9 cellular contexts compared by ENCODE assay signal in genomic region chr9:132407196-132407595, GRCh38. TPM values are rescaled to one million over a fixed set of nuclear protein-coding genes. Genes with fewer than 3 reads are reported as not detected.
DNase-seq lines count a peak whose midpoint lies in the region; ATAC-seq, FAIRE-seq and TF ChIP-seq lines count a peak whose summit lies in the region.
"Had no signal": no experiment of that assay in that cellular context is flagged by ENCODE, and none has a peak within 500 bp of the region (broad histone marks: within the 10 kb centered on the region; RNA-seq: fewer than 3 reads in every experiment).

No MANE protein-coding gene starts in this region.

- intact Hi-C loops in activated CD4-positive, alpha-beta T cell treated with anti-CD3 and anti-CD28 coated beads, Interleukin-2, amount 10 ng/mL, durations not matched to agents 24 days and 14 days (cut with micrococcal nuclease), result loop anchor here (2.0 kb wide), 1 partner anchor 264 kb away; the partner anchor contains the start of gene GTF3C4
- intact Hi-C loops in activated CD8-positive, alpha-beta T cell treated with anti-CD3 and anti-CD28 coated beads for 36 hours (cut with micrococcal nuclease), result no loop called here
- intact Hi-C loops in kidney (cut with DNase I), result no loop called here

- peaks cover 28% of the 10 kb centered on the region for H3K27me3 Mint-ChIP-seq in activated CD4-positive, alpha-beta T cell treated with anti-CD3 and anti-CD28 coated beads, Interleukin-2, amount 10 ng/mL, durations not matched to agents 24 days and 14 days
- H3K27me3 Mint-ChIP-seq in activated CD8-positive, alpha-beta T cell treated with anti-CD3 and anti-CD28 coated beads for 36 hours, result peaks cover 14% of the 10 kb centered on the region

- H3K4me3 ChIP-seq in kidney (ENCODE audit: low read length in 2 of 2) (peak overlapping the region; percentile 73 to 98), stomach smooth muscle (ENCODE audit: low read length in 2 of 2) (peak overlapping the region; percentile 88 to 90)

- peaks cover 0 to 23% of the 10 kb centered on the region in 2 donors for H3K4me1 ChIP-seq in kidney (ENCODE audit: control insufficient read depth in 1 of 2, insufficient read depth in 1 of 2, low read depth in 1 of 2, low read length in 2 of 2)
- H3K4me1 ChIP-seq in stomach smooth muscle (ENCODE audit: control insufficient read depth, insufficient read depth, low read length), result peaks cover 26% of the 10 kb centered on the region

- FAIRE-seq in kidney (lab: Jason Lieb, UNC) (no peak), GM12892 (lab: Jason Lieb, UNC) (no peak)

- H3K27me3 ChIP-seq in stomach smooth muscle (ENCODE audit: control insufficient read depth in 1 of 2, insufficient read depth in 2 of 2, low read length in 2 of 2), result peaks cover 18 to 27% of the 10 kb centered on the region in 2 donors

- TF ChIP-seq CTCF in activated CD8-positive, alpha-beta T cell treated with anti-CD3 and anti-CD28 coated beads for 36 hours (IDR thresholded peaks at IDR 0.05), result no peak
- TF ChIP-seq CTCF in kidney (IDR thresholded peaks at IDR 0.05; ENCODE audit: borderline replicate concordance, extremely low read depth, insufficient read depth), result no peak

- TF ChIP-seq POLR2A in GM12892 (IDR thresholded peaks at IDR 0.05; ENCODE audit: low read depth, low read length), result no peak

- H3K36me3 Mint-ChIP-seq in activated CD4-positive, alpha-beta T cell treated with anti-CD3 and anti-CD28 coated beads, Interleukin-2, amount 10 ng/mL, durations not matched to agents 24 days and 14 days (ENCODE audit: low read depth), result peaks cover 21% of the 10 kb centered on the region
- H3K36me3 Mint-ChIP-seq in activated CD8-positive, alpha-beta T cell treated with anti-CD3 and anti-CD28 coated beads for 36 hours (ENCODE audit: low read depth), result peaks cover 25% of the 10 kb centered on the region

- H3K36me3 ChIP-seq in kidney (ENCODE audit: control insufficient read depth in 1 of 2, insufficient read depth in 2 of 2, low read length in 2 of 2), result peaks cover 2% of the 10 kb centered on the region in 2 donors
- peaks cover under 1 to 2% of the 10 kb centered on the region in 2 donors for H3K36me3 ChIP-seq in stomach smooth muscle (ENCODE audit: control insufficient read depth in 2 of 2, insufficient read depth in 2 of 2, low read length in 2 of 2)

- peak overlapping the region; percentile 92 for H3K27ac Mint-ChIP-seq in activated CD4-positive, alpha-beta T cell treated with anti-CD3 and anti-CD28 coated beads, Interleukin-2, amount 10 ng/mL, durations not matched to agents 24 days and 14 days
- peak overlapping the region; percentile 89 for H3K27ac Mint-ChIP-seq in activated CD8-positive, alpha-beta T cell treated with anti-CD3 and anti-CD28 coated beads for 36 hours

- H3K9me3 ChIP-seq in kidney (ENCODE audit: control insufficient read depth in 1 of 2, low read length in 2 of 2), result no peaks in the 10 kb centered on the region
- no peaks in the 10 kb centered on the region for H3K9me3 ChIP-seq in stomach smooth muscle (ENCODE audit: control insufficient read depth in 2 of 2, low read length in 2 of 2)

- no peak overlapping the region for H3K27ac ChIP-seq in kidney (ENCODE audit: low read depth in 2 of 2, low read length in 2 of 2)
- H3K27ac ChIP-seq in stomach smooth muscle (ENCODE audit: low read length), result no peak overlapping the region

- no peak for DNase-seq in activated CD4-positive, alpha-beta T cell treated with anti-CD3 and anti-CD28 coated beads, Interleukin-2, amount 10 ng/mL, durations not matched to agents 24 days and 14 days
- no peak for DNase-seq in activated CD4-positive, alpha-beta T cell treated with anti-CD3 and anti-CD28 coated beads for 4 hours
- no peak for DNase-seq in activated CD8-positive, alpha-beta T cell treated with anti-CD3 and anti-CD28 coated beads for 36 hours
- DNase-seq in kidney (no peak), GM12892 (ENCODE audit: insufficient read length) (no peak), NCI-H1092 treated with DMSO at 0.1 percent for 48 hours (lab: John Stamatoyannopoulos, UW) (no peak)

- ATAC-seq in activated CD8-positive, alpha-beta T cell treated with anti-CD3 and anti-CD28 coated beads for 36 hours, result no peak
- no peak for ATAC-seq in GM18502 (IDR thresholded peaks at IDR 0.05; ENCODE audit: poor library complexity, unreplicated experiment)

- H3K9me3 Mint-ChIP-seq in activated CD4-positive, alpha-beta T cell treated with anti-CD3 and anti-CD28 coated beads, Interleukin-2, amount 10 ng/mL, durations not matched to agents 24 days and 14 days, result no peaks in the 10 kb centered on the region
- H3K9me3 Mint-ChIP-seq in activated CD8-positive, alpha-beta T cell treated with anti-CD3 and anti-CD28 coated beads for 36 hours, result no peaks in the 10 kb centered on the region

- H3K9ac ChIP-seq in kidney (ENCODE audit: low read length in 2 of 2) (peak overlapping the region in 1 of 2 donors; percentile 62), stomach smooth muscle (ENCODE audit: low read length in 2 of 2) (peak overlapping the region; percentile 60 to 79)

- CTCF ChIA-PET in activated CD8-positive, alpha-beta T cell treated with anti-CD3 and anti-CD28 coated beads for 36 hours (lab: Charles Lee), result no interaction called here

- peak overlapping the region; percentile 79 for H3K4me3 Mint-ChIP-seq in activated CD4-positive, alpha-beta T cell treated with anti-CD3 and anti-CD28 coated beads, Interleukin-2, amount 10 ng/mL, durations not matched to agents 24 days and 14 days
- peak overlapping the region; percentile 88 for H3K4me3 Mint-ChIP-seq in activated CD8-positive, alpha-beta T cell treated with anti-CD3 and anti-CD28 coated beads for 36 hours

- POLR2A ChIA-PET in activated CD8-positive, alpha-beta T cell treated with anti-CD3 and anti-CD28 coated beads for 36 hours (lab: Charles Lee), result no interaction called here

- peaks cover 51% of the 10 kb centered on the region for H3K4me1 Mint-ChIP-seq in activated CD4-positive, alpha-beta T cell treated with anti-CD3 and anti-CD28 coated beads, Interleukin-2, amount 10 ng/mL, durations not matched to agents 24 days and 14 days
- H3K4me1 Mint-ChIP-seq in activated CD8-positive, alpha-beta T cell treated with anti-CD3 and anti-CD28 coated beads for 36 hours (ENCODE audit: low read depth), result peaks cover 49% of the 10 kb centered on the region

RNA-seq across cellular contexts. Expression of gene TTF1, which starts 0.6 kb away (rescaled TPM):
- 33.6 and 34.8 TPM in 2 replicates for total RNA-seq in activated CD4-positive, alpha-beta T cell treated with anti-CD3 and anti-CD28 coated beads, Interleukin-2, amount 10 ng/mL, durations not matched to agents 24 days and 14 days
- 10 to 100 TPM; 38.2 to 38.3 TPM for total RNA-seq in activated CD8-positive, alpha-beta T cell treated with anti-CD3 and anti-CD28 coated beads for 36 hours
- total RNA-seq in kidney, result 16.3 TPM
- 10.3 TPM for polyA plus RNA-seq in kidney (ENCODE audit: insufficient read depth, low read depth, low replicate concordance)
- polyA plus RNA-seq in GM12892 (2012; ENCODE audit: missing spikeins), result 20.4 TPM

RNA-seq across cellular contexts. Expression of gene CFAP77, which starts 2.8 kb away (rescaled TPM):
- total RNA-seq in activated CD4-positive, alpha-beta T cell treated with anti-CD3 and anti-CD28 coated beads, Interleukin-2, amount 10 ng/mL, durations not matched to agents 24 days and 14 days, result not detected in 2 replicates
- not detected for total RNA-seq in activated CD8-positive, alpha-beta T cell treated with anti-CD3 and anti-CD28 coated beads for 36 hours
- 0.50 TPM for total RNA-seq in kidney
- not detected for polyA plus RNA-seq in kidney (ENCODE audit: insufficient read depth, low read depth, low replicate concordance)
- not detected for polyA plus RNA-seq in GM12892 (2012; ENCODE audit: missing spikeins)
- polyA plus RNA-seq: AG04450 had no signal

RNA-seq across cellular contexts. Expression of gene SETX, which starts 52.4 kb away (rescaled TPM):
- 45.8 and 46.0 TPM in 2 replicates for total RNA-seq in activated CD4-positive, alpha-beta T cell treated with anti-CD3 and anti-CD28 coated beads, Interleukin-2, amount 10 ng/mL, durations not matched to agents 24 days and 14 days
- total RNA-seq in activated CD8-positive, alpha-beta T cell treated with anti-CD3 and anti-CD28 coated beads for 36 hours, result 10 to 100 TPM; 32.6 to 33.8 TPM
- total RNA-seq in kidney, result 56.8 TPM
- polyA plus RNA-seq in kidney (ENCODE audit: insufficient read depth, low read depth, low replicate concordance), result 16.1 TPM
- 20.2 TPM for polyA plus RNA-seq in GM12892 (2012; ENCODE audit: missing spikeins)
